8 cellular contexts compared by ENCODE assay signal in genomic region chr6:11027565-11028110, GRCh38. TPM values are rescaled to one million over a fixed set of nuclear protein-coding genes. Genes with fewer than 3 reads are reported as not detected.
"Had no signal": no experiment of that assay in that cellular context is flagged by ENCODE, and none has a peak within 500 bp of the region (broad histone marks: within the 10 kb centered on the region; RNA-seq: fewer than 3 reads in every experiment).

No MANE protein-coding gene starts in this region.

- ATAC-seq: GM12878 had no signal

- H3K4me3 ChIP-seq: GM12878 had no signal

- DNase-seq: GDM1, GF-D8 had no signal

- FAIRE-seq: G401.6, GM12878, GM12891, GM12892, GM18507, GM19239 had no signal

RNA-seq across cellular contexts. Expression of gene ELOVL2, which starts 16.5 kb away (rescaled TPM):
- total RNA-seq: GM12878 had no signal
